In genomic region chr6:158290659-158291058, GRCh38 we compare ENCODE assay signal across 9 cellular contexts. TPM values are rescaled to one million over a fixed set of nuclear protein-coding genes. Genes with fewer than 3 reads are reported as not detected.
DNase-seq lines count a peak whose midpoint lies in the region; ATAC-seq and TF ChIP-seq lines count a peak whose summit lies in the region.
"Had no signal": no experiment of that assay in that cellular context is flagged by ENCODE, and none has a peak within 500 bp of the region (broad histone marks: within the 10 kb centered on the region; RNA-seq: fewer than 3 reads in every experiment).

No MANE protein-coding gene starts in this region.

- TF ChIP-seq CTCF in left lung (IDR thresholded peaks at IDR 0.05) (no peak), Calu3 (IDR thresholded peaks at IDR 0.05; ENCODE audit: unreplicated experiment) (no peak)

- CTCF ChIA-PET in Calu3 (lab: Charles Lee) = interaction anchor here (0.6 kb wide), 1 partner anchor 193 kb away, joined by 3 read pairs; no protein-coding TSS in a partner anchor

- peaks cover 0 to 2% of the 10 kb centered on the region in 2 donors for H3K4me1 ChIP-seq in left lung

- no peaks in the 10 kb centered on the region for H3K27me3 ChIP-seq in left lung

- no peaks in the 10 kb centered on the region for H3K4me1 Mint-ChIP-seq in Calu3 (ENCODE audit: low read depth, unreplicated experiment)

- no peaks in the 10 kb centered on the region for H3K27me3 Mint-ChIP-seq in Calu3 (ENCODE audit: unreplicated experiment)

- peaks cover 0 to 3% of the 10 kb centered on the region in 2 donors for H3K36me3 ChIP-seq in left lung
- H3K36me3 ChIP-seq: thoracic aorta had no signal

- H3K36me3 Mint-ChIP-seq in Calu3 (ENCODE audit: insufficient read depth, unreplicated experiment) = peaks cover 6% of the 10 kb centered on the region

- intact Hi-C loops in left lung (cut with DNase I) = no loop called here
- intact Hi-C loops in Calu3 (cut with micrococcal nuclease; ENCODE audit: unreplicated experiment) = no loop called here

- H3K27ac ChIP-seq in left lung = no peak overlapping the region
- H3K27ac ChIP-seq: thoracic aorta had no signal

- peaks cover 0 to 3% of the 10 kb centered on the region in 2 donors for H3K9me3 ChIP-seq in left lung
- H3K9me3 ChIP-seq: thoracic aorta had no signal

- H3K4me3 Mint-ChIP-seq in Calu3 (ENCODE audit: low read depth, unreplicated experiment) = no peak overlapping the region

- BruUV-seq in Calu3 (replicated peaks; lab: Mats Ljungman, UMichigan) = no TSS peak

- DNase-seq in activated CD4-positive, alpha-beta T cell treated with anti-CD3 and anti-CD28 coated beads for 4 hours = peak; percentile 48 to 55
- DNase-seq in left lung (no peak), NCI-H226 (no peak), Kasumi-1 (lab: John Stamatoyannopoulos, UW) (no peak), Calu3 (no peak), NCI-H2196 (lab: John Stamatoyannopoulos, UW; ENCODE audit: unreplicated experiment) (no peak)

- H3K9me3 Mint-ChIP-seq in Calu3 (ENCODE audit: low read depth, unreplicated experiment) = no peaks in the 10 kb centered on the region

- peak; percentile 85 for ATAC-seq in GM18909 (IDR thresholded peaks at IDR 0.05; ENCODE audit: poor library complexity, unreplicated experiment)
- ATAC-seq in HG03066 (IDR thresholded peaks at IDR 0.05; ENCODE audit: low read depth, unreplicated experiment) = peak; percentile 83
- peak; percentile 53 for ATAC-seq in left lung

- no peak overlapping the region for H3K4me3 ChIP-seq in left lung
- H3K4me3 ChIP-seq: thoracic aorta had no signal

- no peak overlapping the region for H3K27ac Mint-ChIP-seq in Calu3 (ENCODE audit: unreplicated experiment)

RNA-seq across cellular contexts. Expression of gene TULP4, which starts 21.6 kb away (rescaled TPM):
- total RNA-seq in left lung (10 to 100 TPM; 69.7 to 86.8 TPM), Calu3 (2022) (84.3 and 105 TPM in 2 replicates)

Comparison
In these comparisons a context has a peak if more than half of its experiments do, and no peak if none do; other contexts are left out.
1. DNase-seq: peak in activated CD4-positive, alpha-beta T cell treated with anti-CD3 and anti-CD28 coated beads for 4 hours (2 of 2); none in left lung (0 of 2), NCI-H226 (single experiment), Kasumi-1 (0 of 2), Calu3 (single experiment) and NCI-H2196 (single experiment).
2. Peak in every context shown above with its lines, with median percentiles within 50 percentile points of each other: ATAC-seq.